In the genomic region with DNA sequence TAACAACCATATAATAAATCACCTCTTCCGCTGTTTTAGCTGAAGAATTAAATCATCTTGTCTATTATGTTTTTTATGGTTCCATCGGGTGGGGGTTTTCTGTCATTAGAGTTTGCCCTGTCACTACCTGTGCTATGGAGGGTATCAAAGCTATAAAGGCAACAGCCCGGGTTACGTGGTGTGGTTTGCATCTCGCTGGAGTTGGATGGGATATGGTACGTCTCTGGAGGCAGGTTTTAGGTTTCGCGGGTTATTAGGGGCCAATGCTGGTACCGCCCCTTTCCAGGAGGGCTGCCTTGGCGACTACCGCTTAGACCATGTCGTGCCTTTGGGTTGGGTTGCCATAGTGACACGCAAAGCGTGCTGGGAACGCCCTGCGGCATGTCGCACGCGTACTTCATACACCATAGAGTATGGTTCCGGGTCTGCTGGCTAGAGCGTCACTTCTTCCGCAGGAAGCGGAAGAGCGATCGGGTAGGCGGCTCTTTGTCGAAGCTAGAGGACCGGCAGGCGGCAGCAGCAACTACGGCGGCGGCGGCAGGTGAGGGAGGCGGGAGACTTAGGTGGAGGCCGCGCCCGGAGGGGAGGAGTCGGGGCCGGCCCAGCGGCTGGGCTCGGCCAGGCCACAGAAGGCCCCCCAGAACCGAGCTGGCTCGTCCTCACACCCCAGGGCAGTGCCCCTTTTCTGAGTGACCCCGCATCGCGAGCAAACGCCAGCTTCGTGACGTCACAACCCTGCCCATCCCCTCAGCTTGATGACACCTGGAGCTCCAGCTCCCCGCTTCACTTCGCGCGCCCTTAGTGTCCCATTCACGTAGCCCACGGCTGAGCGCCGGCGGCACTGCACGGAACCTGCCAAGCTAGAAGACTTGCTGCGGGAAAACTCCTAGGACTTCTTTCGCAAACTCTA, we compare ENCODE assay signal across 8 cellular contexts. TPM values are rescaled to one million over a fixed set of nuclear protein-coding genes. Genes with fewer than 3 reads are reported as not detected.
DNase-seq lines count a peak whose midpoint lies in the region; ATAC-seq and TF ChIP-seq lines count a peak whose summit lies in the region.

A gene with protein sequence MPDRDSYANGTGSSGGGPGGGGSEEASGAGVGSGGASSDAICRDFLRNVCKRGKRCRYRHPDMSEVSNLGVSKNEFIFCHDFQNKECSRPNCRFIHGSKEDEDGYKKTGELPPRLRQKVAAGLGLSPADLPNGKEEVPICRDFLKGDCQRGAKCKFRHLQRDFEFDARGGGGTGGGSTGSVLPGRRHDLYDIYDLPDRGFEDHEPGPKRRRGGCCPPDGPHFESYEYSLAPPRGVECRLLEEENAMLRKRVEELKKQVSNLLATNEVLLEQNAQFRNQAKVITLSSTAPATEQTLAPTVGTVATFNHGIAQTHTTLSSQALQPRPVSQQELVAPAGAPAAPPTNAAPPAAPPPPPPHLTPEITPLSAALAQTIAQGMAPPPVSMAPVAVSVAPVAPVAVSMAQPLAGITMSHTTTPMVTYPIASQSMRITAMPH (plus strand): TSS at position 489 of the 910 bp plus-strand sequence. CDS start 2,297 bp downstream, outside the sequence.

- ATAC-seq in GM21576 (IDR thresholded peaks at IDR 0.05; ENCODE audit: unreplicated experiment) (peak; percentile 74), esophagus mucosa (peak; percentile 90)

- no peak; the same call in 1 of the 2 replicates for TF ChIP-seq RAD21 in Ishikawa (IDR thresholded peaks at IDR 0.05; ENCODE audit: low read depth)

- TF ChIP-seq EP300 in Ishikawa (IDR thresholded peaks at IDR 0.05; ENCODE audit: borderline replicate concordance): peak; percentile 67; the same call in 1 of the 2 replicates

- H3K4me3 ChIP-seq in muscle layer of colon (ENCODE audit: low read depth in 1 of 2, low read length in 2 of 2): peak within 1 kb of the TSS; percentile 59 to 96

- H3K4me1 Mint-ChIP-seq in activated T-cell treated with anti-CD3 and anti-CD28 coated beads, Interleukin-2, amount 50 U/mL, for 24 hours (ENCODE audit: low read depth): peaks cover 43% of the 10 kb centered on the region

- H3K9me3 ChIP-seq in muscle layer of colon (ENCODE audit: low read length): no peaks in the 10 kb centered on the region

- H3K36me3 ChIP-seq in muscle layer of colon (ENCODE audit: insufficient read depth, low read length): peaks cover 45% of the 10 kb centered on the region

- no peaks in the 10 kb centered on the region for H3K27me3 Mint-ChIP-seq in activated T-cell treated with anti-CD3 and anti-CD28 coated beads, Interleukin-2, amount 50 U/mL, for 24 hours

- peaks cover 79% of the 10 kb centered on the region for H3K36me3 Mint-ChIP-seq in activated T-cell treated with anti-CD3 and anti-CD28 coated beads, Interleukin-2, amount 50 U/mL, for 24 hours (ENCODE audit: low read depth)

- H3K27ac Mint-ChIP-seq in activated T-cell treated with anti-CD3 and anti-CD28 coated beads, Interleukin-2, amount 50 U/mL, for 24 hours: peak within 1 kb of the TSS; percentile 100

- peaks cover 20% of the 10 kb centered on the region for H3K4me1 ChIP-seq in muscle layer of colon (ENCODE audit: insufficient read depth, low read length)

- DNase-seq in DMS53 (lab: John Stamatoyannopoulos, UW) (peak; percentile 100), OCI-M2 (lab: John Stamatoyannopoulos, UW; ENCODE audit: unreplicated experiment) (peak; percentile 77)
- DNase-seq in activated T-cell treated with anti-CD3 and anti-CD28 coated beads, Interleukin-2, amount 50 U/mL, for 24 hours: peak; percentile 97
- DNase-seq in stimulated activated CD8-positive, alpha-beta memory T cell treated with anti-CD3 and anti-CD28 coated beads, Interleukin-7, amount 100 ng/mL, for 24 hours (ENCODE audit: low read depth): peak; percentile 98

- peak within 1 kb of the TSS; percentile 94 for H3K27ac ChIP-seq in muscle layer of colon (ENCODE audit: low read depth, low read length)

- no peaks in the 10 kb centered on the region for H3K9me3 Mint-ChIP-seq in activated T-cell treated with anti-CD3 and anti-CD28 coated beads, Interleukin-2, amount 50 U/mL, for 24 hours

- H3K27me3 ChIP-seq in muscle layer of colon (ENCODE audit: control insufficient read depth in 1 of 2, insufficient read depth in 2 of 2, low read length in 2 of 2): no peaks in the 10 kb centered on the region

- H3K9ac ChIP-seq in muscle layer of colon (ENCODE audit: low read length): peak within 1 kb of the TSS; percentile 99

- H3K4me3 Mint-ChIP-seq in activated T-cell treated with anti-CD3 and anti-CD28 coated beads, Interleukin-2, amount 50 U/mL, for 24 hours: peak within 1 kb of the TSS; percentile 96

TF ChIP-seq in Ishikawa, 13 proteins besides CTCF, POLR2A, EP300 and RAD21:
- peak; percentile 77 for TF ChIP-seq CREB1 (IDR thresholded peaks at IDR 0.05; ENCODE audit: low read depth)
- TF ChIP-seq TEAD4 (IDR thresholded peaks at IDR 0.05): peak; percentile 91
- TF ChIP-seq, protein P1, sequence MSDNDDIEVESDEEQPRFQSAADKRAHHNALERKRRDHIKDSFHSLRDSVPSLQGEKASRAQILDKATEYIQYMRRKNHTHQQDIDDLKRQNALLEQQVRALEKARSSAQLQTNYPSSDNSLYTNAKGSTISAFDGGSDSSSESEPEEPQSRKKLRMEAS (IDR thresholded peaks at IDR 0.05): peak; percentile 97
- TF ChIP-seq FOXM1 (IDR thresholded peaks at IDR 0.05; ENCODE audit: borderline replicate concordance, low read depth): no peak
- TF ChIP-seq, protein P2, sequence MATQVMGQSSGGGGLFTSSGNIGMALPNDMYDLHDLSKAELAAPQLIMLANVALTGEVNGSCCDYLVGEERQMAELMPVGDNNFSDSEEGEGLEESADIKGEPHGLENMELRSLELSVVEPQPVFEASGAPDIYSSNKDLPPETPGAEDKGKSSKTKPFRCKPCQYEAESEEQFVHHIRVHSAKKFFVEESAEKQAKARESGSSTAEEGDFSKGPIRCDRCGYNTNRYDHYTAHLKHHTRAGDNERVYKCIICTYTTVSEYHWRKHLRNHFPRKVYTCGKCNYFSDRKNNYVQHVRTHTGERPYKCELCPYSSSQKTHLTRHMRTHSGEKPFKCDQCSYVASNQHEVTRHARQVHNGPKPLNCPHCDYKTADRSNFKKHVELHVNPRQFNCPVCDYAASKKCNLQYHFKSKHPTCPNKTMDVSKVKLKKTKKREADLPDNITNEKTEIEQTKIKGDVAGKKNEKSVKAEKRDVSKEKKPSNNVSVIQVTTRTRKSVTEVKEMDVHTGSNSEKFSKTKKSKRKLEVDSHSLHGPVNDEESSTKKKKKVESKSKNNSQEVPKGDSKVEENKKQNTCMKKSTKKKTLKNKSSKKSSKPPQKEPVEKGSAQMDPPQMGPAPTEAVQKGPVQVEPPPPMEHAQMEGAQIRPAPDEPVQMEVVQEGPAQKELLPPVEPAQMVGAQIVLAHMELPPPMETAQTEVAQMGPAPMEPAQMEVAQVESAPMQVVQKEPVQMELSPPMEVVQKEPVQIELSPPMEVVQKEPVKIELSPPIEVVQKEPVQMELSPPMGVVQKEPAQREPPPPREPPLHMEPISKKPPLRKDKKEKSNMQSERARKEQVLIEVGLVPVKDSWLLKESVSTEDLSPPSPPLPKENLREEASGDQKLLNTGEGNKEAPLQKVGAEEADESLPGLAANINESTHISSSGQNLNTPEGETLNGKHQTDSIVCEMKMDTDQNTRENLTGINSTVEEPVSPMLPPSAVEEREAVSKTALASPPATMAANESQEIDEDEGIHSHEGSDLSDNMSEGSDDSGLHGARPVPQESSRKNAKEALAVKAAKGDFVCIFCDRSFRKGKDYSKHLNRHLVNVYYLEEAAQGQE (IDR thresholded peaks at IDR 0.05; ENCODE audit: low read depth): no peak
- no peak for TF ChIP-seq ZBTB7A (IDR thresholded peaks at IDR 0.05; ENCODE audit: low read depth)
- TF ChIP-seq TAF1 (IDR thresholded peaks at IDR 0.05; ENCODE audit: low read depth): peak; percentile 86
- peak; percentile 70; the same call in 1 of the 2 replicates for TF ChIP-seq NFIC (IDR thresholded peaks at IDR 0.05)
- TF ChIP-seq CEBPB (IDR thresholded peaks at IDR 0.05): peak; percentile 37; the same call in 1 of the 2 replicates
- TF ChIP-seq YY1 (IDR thresholded peaks at IDR 0.05; ENCODE audit: low read depth): peak; percentile 80
- TF ChIP-seq TCF12 (IDR thresholded peaks at IDR 0.05; ENCODE audit: low read depth): peak; percentile 85
- peak; percentile 70 for TF ChIP-seq EGR1 (IDR thresholded peaks at IDR 0.05)
- TF ChIP-seq, protein P3, sequence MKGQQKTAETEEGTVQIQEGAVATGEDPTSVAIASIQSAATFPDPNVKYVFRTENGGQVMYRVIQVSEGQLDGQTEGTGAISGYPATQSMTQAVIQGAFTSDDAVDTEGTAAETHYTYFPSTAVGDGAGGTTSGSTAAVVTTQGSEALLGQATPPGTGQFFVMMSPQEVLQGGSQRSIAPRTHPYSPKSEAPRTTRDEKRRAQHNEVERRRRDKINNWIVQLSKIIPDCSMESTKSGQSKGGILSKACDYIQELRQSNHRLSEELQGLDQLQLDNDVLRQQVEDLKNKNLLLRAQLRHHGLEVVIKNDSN (IDR thresholded peaks at IDR 0.05): peak; percentile 61; the same call in 1 of the 2 replicates
TF ChIP-seq in Ishikawa: peak in this region for 10.

RNA-seq across cellular contexts. Expression of the gene that starts here (rescaled TPM):
- 1.8 TPM for total RNA-seq in esophagus mucosa

Comparison
In these comparisons a context has a peak if more than half of its experiments do, and no peak if none do; other contexts are left out.
1. Peak in every context shown above with its lines: DNase-seq, ATAC-seq, H3K4me3 ChIP-seq and H3K27ac ChIP-seq.